Comparison of ENCODE assay signal across 23 cellular contexts in the genomic region with DNA sequence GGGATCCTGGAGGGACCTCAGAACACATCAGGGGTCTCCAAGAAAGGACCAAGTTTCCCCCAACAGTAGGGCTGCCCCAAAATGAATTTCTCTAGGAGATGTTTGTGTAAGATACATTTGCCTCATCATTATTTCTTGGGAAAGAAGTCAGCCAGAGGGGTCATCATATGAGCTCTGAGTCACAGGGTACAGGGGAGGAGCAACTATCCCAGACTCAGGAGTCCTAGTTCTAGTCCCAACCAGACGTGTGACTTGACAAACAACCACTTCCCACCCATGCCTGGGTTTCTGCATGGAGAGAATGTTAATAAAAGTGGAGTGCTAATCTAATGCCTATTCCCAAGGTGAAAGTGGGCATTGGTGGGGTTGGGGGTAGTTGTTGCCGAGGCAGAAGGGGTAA.
DNase-seq lines count a peak whose midpoint lies in the region; TF ChIP-seq lines count a peak whose summit lies in the region.
"Had no signal": no experiment of that assay in that cellular context is flagged by ENCODE, and none has a peak within 500 bp of the region (broad histone marks: within the 10 kb centered on the region; RNA-seq: fewer than 3 reads in every experiment).

No MANE protein-coding gene starts in this region.

- intact Hi-C loops in vagina (cut with DNase I), result no loop called here

- peaks cover 42% of the 10 kb centered on the region for H3K4me1 ChIP-seq in vagina

- no peaks in the 10 kb centered on the region for H3K9me3 ChIP-seq in vagina
- H3K9me3 ChIP-seq: esophagus muscularis mucosa, heart left ventricle, right atrium auricular region, upper lobe of right lung had no signal

- H3K36me3 ChIP-seq in vagina, result no peaks in the 10 kb centered on the region
- H3K36me3 ChIP-seq: esophagus muscularis mucosa, heart left ventricle, right atrium auricular region, upper lobe of right lung had no signal

- H3K27ac ChIP-seq in vagina, result peak overlapping the region; percentile 79
- H3K27ac ChIP-seq: esophagus muscularis mucosa, parathyroid adenoma, right atrium auricular region, upper lobe of right lung had no signal

- DNase-seq in M059J (ENCODE audit: low read depth) (peak; percentile 40), cardiac fibroblast (ENCODE audit: low read depth in 2 of 2) (peak; percentile 40 to 66), iris pigment epithelial cell (ENCODE audit: low read depth) (peak; percentile 53), vagina (ENCODE audit: extremely low spot score in 2 of 2) (no peak), HUDEP-2 (lab: John Stamatoyannopoulos, UW; ENCODE audit: unreplicated experiment in 76 of 76) (no peak), islet precursor cell (no peak), H4 (ENCODE audit: low spot score) (no peak)
- DNase-seq: activated CD4-positive, CD25-positive, alpha-beta regulatory T cell; activated naive CD4-positive, alpha-beta T cell treated with anti-CD3 and anti-CD28 coated beads for 36 hours; amygdala; caudate nucleus; heart left ventricle; IMR-90; NCI-H2107; NCI-H446 treated with DMSO at 0.1 percent for 48 hours; RPMI8226; stimulated activated CD4-positive, alpha-beta T cell treated with anti-CD3 and anti-CD28 coated beads, Interleukin-2, amount 100 ng/mL, for 48 hours; substantia nigra; T-cell; upper lobe of right lung had no signal

- no peak for TF ChIP-seq CTCF in cardiac fibroblast (IDR thresholded peaks at IDR 0.05; ENCODE audit: low read depth, low read length)
- TF ChIP-seq CTCF in vagina (IDR thresholded peaks at IDR 0.05), result no peak

- H3K4me3 ChIP-seq in cardiac fibroblast (replicated peaks in 1 of 2; ENCODE audit: low read depth in 2 of 2, low read length in 2 of 2) (no peak overlapping the region), vagina (no peak overlapping the region)
- H3K4me3 ChIP-seq: esophagus muscularis mucosa, heart left ventricle, right atrium auricular region, upper lobe of right lung had no signal

- H3K27me3 ChIP-seq in vagina, result no peaks in the 10 kb centered on the region
- H3K27me3 ChIP-seq: heart left ventricle, right atrium auricular region, upper lobe of right lung had no signal

- no peak for TF ChIP-seq POLR2A in vagina (IDR thresholded peaks at IDR 0.05)

Comparison
In these comparisons a context has a peak if more than half of its experiments do, and no peak if none do; other contexts are left out.
1. DNase-seq: peak in M059J (single experiment), cardiac fibroblast (2 of 2) and iris pigment epithelial cell (single experiment); none in vagina (0 of 2), HUDEP-2 (0 of 76), islet precursor cell (single experiment) and H4 (single experiment).